ENCODE assay signal across 12 cellular contexts in genomic region chr20:328596-329324, GRCh38. TPM values are rescaled to one million over a fixed set of nuclear protein-coding genes. Genes with fewer than 3 reads are reported as not detected.
DNase-seq lines count a peak whose midpoint lies in the region; TF ChIP-seq lines count a peak whose summit lies in the region.
"Had no signal": no experiment of that assay in that cellular context is flagged by ENCODE, and none has a peak within 500 bp of the region (broad histone marks: within the 10 kb centered on the region; RNA-seq: fewer than 3 reads in every experiment).

No MANE protein-coding gene starts in this region.

- peak overlapping the region; percentile 70 for H3K9ac ChIP-seq in endocrine pancreas (ENCODE audit: control insufficient read depth, insufficient read depth, low read length)

- CTCF ChIA-PET in RWPE1 (lab: Yijun Ruan, JAX), result interaction anchor here (0.6 to 3.2 kb wide), 2 partner anchors 8 to 63 kb away, joined by 3 to 13 read pairs; no protein-coding TSS in a partner anchor

- POLR2A ChIA-PET in RWPE1 (lab: Yijun Ruan, JAX; ENCODE audit: low non-redundant PET), result interaction anchor here (0.6 to 0.7 kb wide), 4 partner anchors 20 to 504 kb away, joined by 3 to 7 read pairs (median 4); no protein-coding TSS in a partner anchor

- H3K36me3 ChIP-seq in endocrine pancreas (ENCODE audit: control insufficient read depth, insufficient read depth, low read length) (no peaks in the 10 kb centered on the region), H7 (replicated peaks; ENCODE audit: control insufficient read depth, insufficient read depth, low read length) (peaks cover 3% of the 10 kb centered on the region)

- no peaks in the 10 kb centered on the region for H3K4me1 ChIP-seq in endocrine pancreas (ENCODE audit: control insufficient read depth, insufficient read depth, low read length)

- TF ChIP-seq CTCF in RWPE1 (conservative IDR thresholded peaks at IDR 0.05; ENCODE audit: low read depth), result no peak

- intact Hi-C loops in posterior vena cava (cut with DNase I), result no loop called here

- H3K27me3 ChIP-seq in endocrine pancreas (ENCODE audit: control insufficient read depth, insufficient read depth, low read length) (no peaks in the 10 kb centered on the region), H7 (ENCODE audit: control insufficient read depth, insufficient read depth, low read length) (no peaks in the 10 kb centered on the region)
- H3K27me3 ChIP-seq: SJSA1 had no signal

- H3K9me3 ChIP-seq in endocrine pancreas (ENCODE audit: control insufficient read depth, low read length), result no peaks in the 10 kb centered on the region
- H3K9me3 ChIP-seq: SJSA1 had no signal

- H3K27ac ChIP-seq in RWPE1, result peak overlapping the region; percentile 96
- H3K27ac ChIP-seq: SJSA1 had no signal

- peak; percentile 36 for DNase-seq in DMS53 (lab: John Stamatoyannopoulos, UW)
- DNase-seq in DMS53 treated with DMSO at 0.1 percent for 48 hours (lab: John Stamatoyannopoulos, UW; ENCODE audit: unreplicated experiment), result no peak
- no peak for DNase-seq in RWPE1 (ENCODE audit: low spot score)
- peak; percentile 62 for DNase-seq in posterior vena cava (ENCODE audit: low spot score)
- no peak for DNase-seq in NCI-H1436 (lab: John Stamatoyannopoulos, UW)
- DNase-seq in LoVo (ENCODE audit: low spot score), result no peak
- DNase-seq in H7, result no peak
- DNase-seq: 8988T; MM.1S; stimulated activated CD4-positive, alpha-beta T cell treated with anti-CD3 and anti-CD28 coated beads, Interleukin-4, amount 100 ng/mL, for 4 hours had no signal

- no peak overlapping the region for H3K4me3 ChIP-seq in endocrine pancreas (ENCODE audit: control insufficient read depth, insufficient read depth, low read length)
- no peak overlapping the region for H3K4me3 ChIP-seq in H7 (ENCODE audit: insufficient read depth, low read depth, low read length)
- H3K4me3 ChIP-seq: SJSA1 had no signal

RNA-seq across cellular contexts. Expression of gene SOX12, which starts 3.4 kb away (rescaled TPM):
- total RNA-seq in posterior vena cava, result 1 to 10 TPM; 6.6 to 9.5 TPM
- total RNA-seq in H7 (2014; rRNA removed; shearing (Covaris generic)), result 14.7 and 15.7 TPM in 2 replicates

RNA-seq across cellular contexts. Expression of gene NRSN2, which starts 18.2 kb away (rescaled TPM):
- total RNA-seq in posterior vena cava, result 10 to 100 TPM; 44.2 to 51.0 TPM
- total RNA-seq in H7 (2014; rRNA removed; shearing (Covaris generic)), result 31.6 and 48.5 TPM in 2 replicates

RNA-seq across cellular contexts. Expression of gene ZCCHC3, which starts 31.4 kb away (rescaled TPM):
- total RNA-seq in posterior vena cava, result 10 to 100 TPM; 10.1 to 10.9 TPM
- total RNA-seq in H7 (2014; rRNA removed; shearing (Covaris generic)), result 24.0 and 27.9 TPM in 2 replicates

RNA-seq across cellular contexts. Expression of gene C20orf96, which starts 38.2 kb away (rescaled TPM):
- 1 to 10 TPM; 4.3 to 4.5 TPM for total RNA-seq in posterior vena cava
- total RNA-seq in H7 (2014; rRNA removed; shearing (Covaris generic)), result 1.7 and 2.1 TPM in 2 replicates

RNA-seq across cellular contexts. Expression of gene TRIB3, which starts 51.8 kb away (rescaled TPM):
- total RNA-seq in posterior vena cava, result 10 to 100 TPM in 1 of 2 donors, 1 to 10 TPM in 1; 7.8 to 12.6 TPM
- total RNA-seq in H7 (2014; rRNA removed; shearing (Covaris generic)), result 11.7 and 17.6 TPM in 2 replicates

Comparison
In these comparisons a context has a peak if more than half of its experiments do, and no peak if none do; other contexts are left out.
1. DNase-seq: peak in DMS53 (single experiment) and posterior vena cava (single experiment); none in DMS53 treated with DMSO at 0.1 percent for 48 hours (single experiment), RWPE1 (single experiment), NCI-H1436 (single experiment), LoVo (single experiment) and H7 (single experiment).